1 cellular context compared by ENCODE assay signal in genomic region chr22:42792453-42792908, GRCh38.
TF ChIP-seq lines count a peak whose summit lies in the region.

No MANE protein-coding gene starts in this region.

TF ChIP-seq in H1, 55 proteins besides CTCF, POLR2A, EP300 and RAD21:
- TF ChIP-seq GABPA (IDR thresholded peaks at IDR 0.05; ENCODE audit: borderline replicate concordance, insufficient read depth, low read length) (no peak), PHF8 (conservative IDR thresholded peaks at IDR 0.05; ENCODE audit: low read depth, low read length) (no peak), MAX (IDR thresholded peaks at IDR 0.05) (no peak), BCL11A (IDR thresholded peaks at IDR 0.05; ENCODE audit: low read depth in 2 of 2, low read length in 2 of 2) (no peak), JUND (IDR thresholded peaks at IDR 0.05; ENCODE audit: low read length) (no peak), SIX5 (IDR thresholded peaks at IDR 0.05; ENCODE audit: low read depth, low read length) (no peak), SIRT6 (IDR thresholded peaks at IDR 0.05; ENCODE audit: low read length) (no peak), JUN (IDR thresholded peaks at IDR 0.05; ENCODE audit: low read depth, low read length) (no peak), KDM1A (IDR thresholded peaks at IDR 0.05; ENCODE audit: borderline replicate concordance, low read length) (no peak), SP1 (IDR thresholded peaks at IDR 0.05; ENCODE audit: low read depth, low read length) (no peak), CBX5 (IDR thresholded peaks at IDR 0.05; ENCODE audit: low read depth, low read length) (no peak), FOSL1 (IDR thresholded peaks at IDR 0.05; ENCODE audit: insufficient read depth, low read depth, low read length) (no peak), NANOG (IDR thresholded peaks at IDR 0.05; ENCODE audit: insufficient read depth, low read depth, low read length, poor library complexity, severe bottlenecking) (no peak), EZH2 (IDR thresholded peaks at IDR 0.05; ENCODE audit: low read depth, low read length, severe bottlenecking) (no peak), E2F6 (IDR thresholded peaks at IDR 0.05) (no peak), CHD7 (IDR thresholded peaks at IDR 0.05; ENCODE audit: insufficient replicate concordance, low read length) (no peak), MAFK (IDR thresholded peaks at IDR 0.05; ENCODE audit: low read depth, low read length) (no peak), BRCA1 (IDR thresholded peaks at IDR 0.05; ENCODE audit: low read depth, low read length) (no peak), CTBP2 (IDR thresholded peaks at IDR 0.05; ENCODE audit: borderline replicate concordance, insufficient read depth, insufficient read length, low read length) (no peak), KDM4A (IDR thresholded peaks at IDR 0.05; ENCODE audit: low read depth, low read length, severe bottlenecking) (no peak)
